In the genomic region with DNA sequence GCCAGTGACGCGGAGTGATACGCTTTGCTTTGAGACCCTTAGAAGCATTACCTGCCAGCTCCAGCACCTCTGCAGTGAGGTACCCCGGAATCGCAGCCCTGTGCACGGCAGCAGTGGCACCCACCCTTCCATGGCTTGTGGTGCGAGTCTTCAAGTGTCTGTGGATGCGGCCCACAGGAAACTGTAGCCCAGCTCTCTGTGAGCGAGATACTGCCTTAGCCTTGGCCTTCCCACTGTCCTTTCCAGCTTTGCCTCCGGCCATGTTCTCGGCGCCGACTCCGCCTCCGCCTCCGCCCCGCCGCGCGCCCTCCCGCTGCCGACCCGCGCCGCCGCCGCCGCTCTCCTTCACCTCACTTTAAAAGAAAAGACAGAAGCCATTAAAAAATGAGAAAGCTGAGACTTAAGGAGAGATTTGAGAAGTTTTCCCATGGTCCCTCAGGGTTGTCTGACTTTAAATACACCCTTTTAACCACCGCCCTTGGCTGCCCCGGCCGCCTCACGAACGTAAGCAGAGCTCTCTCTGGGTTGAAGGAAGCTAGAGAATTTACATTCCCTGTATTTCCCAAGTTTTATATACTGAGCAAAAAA, we compare ENCODE assay signal across 8 cellular contexts.
DNase-seq lines count a peak whose midpoint lies in the region; ATAC-seq, FAIRE-seq and TF ChIP-seq lines count a peak whose summit lies in the region.

No MANE protein-coding gene starts in this region.

- POLR2A ChIA-PET in activated CD4-positive, alpha-beta T cell treated with anti-CD3 and anti-CD28 coated beads, Interleukin-2, amount 10 ng/mL, durations not matched to agents 7 days and 5 days (lab: Charles Lee), result no interaction called here

- H3K9ac ChIP-seq in Karpas-422 (ENCODE audit: low read length), result no peak overlapping the region

- H3K4me3 ChIP-seq in fibroblast of mammary gland (ENCODE audit: control insufficient read depth, low read depth, low read length), result peak overlapping the region; percentile 59
- H3K4me3 ChIP-seq in Karpas-422 (ENCODE audit: low read length), result no peak overlapping the region

- peaks cover 5% of the 10 kb centered on the region for H3K4me1 Mint-ChIP-seq in activated CD4-positive, alpha-beta T cell treated with anti-CD3 and anti-CD28 coated beads, Interleukin-2, amount 10 ng/mL, durations not matched to agents 7 days and 5 days
- H3K4me1 Mint-ChIP-seq in nephron, result peaks cover 15% of the 10 kb centered on the region

- no peak for ATAC-seq in GM18909 (IDR thresholded peaks at IDR 0.05; ENCODE audit: poor library complexity, unreplicated experiment)

- CTCF ChIA-PET in activated CD4-positive, alpha-beta T cell treated with anti-CD3 and anti-CD28 coated beads, Interleukin-2, amount 10 ng/mL, durations not matched to agents 7 days and 5 days (lab: Charles Lee), result no interaction called here

- H3K4me3 Mint-ChIP-seq in activated CD4-positive, alpha-beta T cell treated with anti-CD3 and anti-CD28 coated beads, Interleukin-2, amount 10 ng/mL, durations not matched to agents 7 days and 5 days, result peak overlapping the region; percentile 62
- H3K4me3 Mint-ChIP-seq in nephron, result peak overlapping the region; percentile 84 to 89 (median 84)

- H3K27me3 ChIP-seq in Karpas-422 (ENCODE audit: low read length), result no peaks in the 10 kb centered on the region

- no peaks in the 10 kb centered on the region for H4K20me1 ChIP-seq in Karpas-422 (ENCODE audit: insufficient read depth, low read depth, low read length)

- H3K9me2 ChIP-seq in Karpas-422 (replicated peaks; ENCODE audit: insufficient read depth, low read length), result no peaks in the 10 kb centered on the region

- H3K27ac Mint-ChIP-seq in activated CD4-positive, alpha-beta T cell treated with anti-CD3 and anti-CD28 coated beads, Interleukin-2, amount 10 ng/mL, durations not matched to agents 7 days and 5 days, result no peak overlapping the region
- peak overlapping the region; percentile 94 to 98 (median 97) for H3K27ac Mint-ChIP-seq in nephron

- no peak overlapping the region for H2AFZ ChIP-seq in Karpas-422 (ENCODE audit: low read length)

- H3K4me2 ChIP-seq in Karpas-422 (ENCODE audit: low read depth, low read length, poor library complexity, severe bottlenecking), result no peak overlapping the region

- H3K27ac ChIP-seq in Karpas-422 (ENCODE audit: low read length), result no peak overlapping the region

- H3K36me3 ChIP-seq in Karpas-422 (ENCODE audit: insufficient read depth, low read length), result no peaks in the 10 kb centered on the region

- no peak for FAIRE-seq in urothelium cell line (lab: Jason Lieb, UNC)

- H3K4me1 ChIP-seq in Karpas-422 (ENCODE audit: low read length), result peaks cover 3% of the 10 kb centered on the region; the same call in 1 of the 2 replicates

- peaks cover 40% of the 10 kb centered on the region for H3K27me3 Mint-ChIP-seq in activated CD4-positive, alpha-beta T cell treated with anti-CD3 and anti-CD28 coated beads, Interleukin-2, amount 10 ng/mL, durations not matched to agents 7 days and 5 days
- H3K27me3 Mint-ChIP-seq in nephron (ENCODE audit: low read depth), result no peaks in the 10 kb centered on the region

- no peaks in the 10 kb centered on the region for H3K79me2 ChIP-seq in Karpas-422 (ENCODE audit: low read length)

- H3K36me3 Mint-ChIP-seq in activated CD4-positive, alpha-beta T cell treated with anti-CD3 and anti-CD28 coated beads, Interleukin-2, amount 10 ng/mL, durations not matched to agents 7 days and 5 days (ENCODE audit: low read depth), result peaks cover 2% of the 10 kb centered on the region
- H3K36me3 Mint-ChIP-seq in nephron (ENCODE audit: low read depth), result peaks cover 9% of the 10 kb centered on the region

- no peaks in the 10 kb centered on the region for H3K9me3 ChIP-seq in Karpas-422 (ENCODE audit: low read length)

- no peak for TF ChIP-seq CTCF in fibroblast of mammary gland (conservative IDR thresholded peaks at IDR 0.05; ENCODE audit: control insufficient read depth, insufficient read depth, low read depth, low read length)
- no peak for TF ChIP-seq CTCF in nephron (IDR thresholded peaks at IDR 0.05; ENCODE audit: unreplicated experiment in 3 of 3)

- H3K9me3 Mint-ChIP-seq in activated CD4-positive, alpha-beta T cell treated with anti-CD3 and anti-CD28 coated beads, Interleukin-2, amount 10 ng/mL, durations not matched to agents 7 days and 5 days, result no peaks in the 10 kb centered on the region
- H3K9me3 Mint-ChIP-seq in nephron, result peaks cover 5% of the 10 kb centered on the region

- no peak for DNase-seq in activated CD4-positive, alpha-beta T cell treated with anti-CD3 and anti-CD28 coated beads, Interleukin-2, amount 10 ng/mL, durations not matched to agents 7 days and 5 days
- no peak for DNase-seq in activated CD4-positive, alpha-beta T cell treated with anti-CD3 and anti-CD28 coated beads for 1 hour
- peak; percentile 7 for DNase-seq in activated CD8-positive, alpha-beta memory T cell treated with anti-CD3 and anti-CD28 coated beads, Interleukin-2, amount 50 U/mL, for 1 hour (ENCODE audit: extremely low read depth)
- DNase-seq in fibroblast of mammary gland (ENCODE audit: low read depth) (peak; percentile 32), urothelium cell line (ENCODE audit: low spot score) (no peak), Karpas-422 (no peak)

Comparison
In these comparisons a context has a peak if more than half of its experiments do, and no peak if none do; other contexts are left out.
1. DNase-seq: peak in activated CD8-positive, alpha-beta memory T cell treated with anti-CD3 and anti-CD28 coated beads, Interleukin-2, amount 50 U/mL, for 1 hour (single experiment) and fibroblast of mammary gland (single experiment); none in activated CD4-positive, alpha-beta T cell treated with anti-CD3 and anti-CD28 coated beads, Interleukin-2, amount 10 ng/mL, durations not matched to agents 7 days and 5 days (single experiment), activated CD4-positive, alpha-beta T cell treated with anti-CD3 and anti-CD28 coated beads for 1 hour (single experiment), urothelium cell line (single experiment) and Karpas-422 (single experiment).